ENCODE assay signal across 8 cellular contexts in the genomic region with DNA sequence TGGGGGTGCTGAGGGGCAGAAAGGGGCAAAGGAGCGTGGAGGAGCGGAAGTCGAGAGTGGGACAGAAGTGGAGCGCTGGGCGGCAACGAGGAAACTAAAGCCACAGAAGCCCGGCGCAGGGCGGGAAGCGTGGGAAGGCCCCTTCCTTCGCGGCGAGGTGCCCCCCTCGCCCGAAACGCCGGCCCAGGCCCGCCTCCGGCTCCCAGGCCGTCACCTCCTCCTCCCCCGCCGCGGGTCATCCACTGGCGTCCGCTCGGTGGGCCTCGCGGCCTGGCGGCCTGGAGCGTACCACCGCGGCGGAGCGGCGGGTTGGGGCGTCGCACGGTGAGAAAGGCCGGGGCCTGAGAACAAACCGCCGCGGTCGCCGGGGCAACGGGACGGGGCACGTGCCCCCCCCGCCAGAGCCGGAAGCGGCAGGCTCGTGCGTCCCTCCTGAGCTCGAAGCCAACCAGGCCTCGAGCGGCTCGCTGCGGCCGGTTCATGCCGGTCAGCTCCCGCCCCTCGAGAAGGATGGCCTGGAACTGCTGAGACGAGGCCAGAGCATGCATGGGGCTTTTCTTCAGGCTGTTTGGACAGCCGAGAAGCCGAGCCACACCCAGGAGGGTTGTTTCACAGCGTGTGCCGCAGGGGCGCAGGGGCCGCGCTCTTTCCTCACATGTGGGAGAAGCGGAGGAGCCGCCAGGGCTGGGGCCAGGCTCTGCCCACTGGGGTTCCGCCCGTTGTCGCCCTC. TPM values are rescaled to one million over a fixed set of nuclear protein-coding genes. Genes with fewer than 3 reads are reported as not detected.
DNase-seq lines count a peak whose midpoint lies in the region; ATAC-seq and TF ChIP-seq lines count a peak whose summit lies in the region.

A gene (minus strand): TSS at position 349 of the 730 bp plus-strand sequence. CDS start 469 bp downstream, outside the sequence.

- no peak within 1 kb of the TSS for H3K4me2 ChIP-seq in DND-41 (ENCODE audit: insufficient read depth, low read length)

- peak; percentile 45 for ATAC-seq in DND-41 (ENCODE audit: insufficient read depth, low read depth)
- ATAC-seq in foreskin keratinocyte = peak; percentile 16
- ATAC-seq in sciatic nerve = peak; percentile 66
- ATAC-seq in GM18505 (IDR thresholded peaks at IDR 0.05; ENCODE audit: unreplicated experiment) = no peak
- ATAC-seq in HG03175 (IDR thresholded peaks at IDR 0.05; ENCODE audit: unreplicated experiment) = no peak

- TF ChIP-seq CTCF in DND-41 (IDR thresholded peaks at IDR 0.05; ENCODE audit: borderline replicate concordance, extremely low read depth, low read length, poor library complexity, severe bottlenecking) (no peak), foreskin keratinocyte (conservative IDR thresholded peaks at IDR 0.05) (no peak)

- TF ChIP-seq POLR2A in GM18505 (IDR thresholded peaks at IDR 0.05; ENCODE audit: borderline replicate concordance, extremely low read depth, insufficient read depth, insufficient read length) = no peak

- peaks cover 11% of the 10 kb centered on the region for H3K27me3 ChIP-seq in DND-41 (ENCODE audit: insufficient read depth, low read length, poor library complexity)
- H3K27me3 ChIP-seq in foreskin keratinocyte = peaks cover 8% of the 10 kb centered on the region

- no peak within 1 kb of the TSS for H3K9ac ChIP-seq in DND-41 (ENCODE audit: low read depth, low read length)

- no peaks in the 10 kb centered on the region; the same call in 1 of the 2 replicates for H4K20me1 ChIP-seq in DND-41 (ENCODE audit: insufficient read depth, low read length)

- intact Hi-C loops in sciatic nerve (cut with DNase I) = loop anchor here (5.0 kb wide), 1 partner anchor 159 kb away; no protein-coding TSS in a partner anchor

- no peaks in the 10 kb centered on the region for H3K79me2 ChIP-seq in DND-41 (ENCODE audit: insufficient read depth, low read length)

- no peak within 1 kb of the TSS for H3K4me3 ChIP-seq in DND-41 (ENCODE audit: low read depth in 1 of 2, low read length in 2 of 2)

- no peaks in the 10 kb centered on the region for H3K9me3 ChIP-seq in DND-41 (ENCODE audit: insufficient read depth, low read length, severe bottlenecking)

- H3K4me1 ChIP-seq in DND-41 (ENCODE audit: insufficient read depth, low read length) = no peaks in the 10 kb centered on the region
- H3K4me1 ChIP-seq in foreskin keratinocyte = no peaks in the 10 kb centered on the region

- H3K27ac ChIP-seq in DND-41 (ENCODE audit: low read length) (no peak within 1 kb of the TSS), foreskin keratinocyte (no peak within 1 kb of the TSS)

- H2AFZ ChIP-seq in DND-41 (ENCODE audit: low read depth, low read length) = no peak within 1 kb of the TSS

- peak; percentile 23 for DNase-seq in DND-41
- DNase-seq in activated CD8-positive, alpha-beta memory T cell treated with anti-CD3 and anti-CD28 coated beads for 24 hours = peak; percentile 65
- DNase-seq in foreskin keratinocyte = no peak
- DNase-seq in sciatic nerve (ENCODE audit: low spot score) = peak; percentile 64
- no peak for DNase-seq in NCI-H82 (lab: John Stamatoyannopoulos, UW)
- DNase-seq in DMS 273 (lab: John Stamatoyannopoulos, UW; ENCODE audit: unreplicated experiment) = no peak

- no peaks in the 10 kb centered on the region for H3K36me3 ChIP-seq in DND-41 (ENCODE audit: insufficient read depth, low read length)

RNA-seq across cellular contexts. Expression of the gene that starts here (rescaled TPM):
- total RNA-seq in foreskin keratinocyte (0.07 TPM in 1 of 2 replicates, not detected in the other), sciatic nerve (not detected)
- polyA plus RNA-seq in foreskin keratinocyte = 0.03 TPM in 1 of 2 replicates, not detected in the other

Comparison
In these comparisons a context has a peak if more than half of its experiments do, and no peak if none do; other contexts are left out.
1. Peak in ATAC-seq in foreskin keratinocyte; RNA of the gene not detected or under 1 TPM.
2. Peak in DNase-seq and ATAC-seq in sciatic nerve; RNA of the gene not detected or under 1 TPM.
3. DNase-seq: peak in DND-41 (single experiment) and activated CD8-positive, alpha-beta memory T cell treated with anti-CD3 and anti-CD28 coated beads for 24 hours (single experiment); none in foreskin keratinocyte (0 of 2), NCI-H82 (single experiment) and DMS 273 (single experiment).